ENCODE assay signal across 7 cellular contexts in the genomic region with DNA sequence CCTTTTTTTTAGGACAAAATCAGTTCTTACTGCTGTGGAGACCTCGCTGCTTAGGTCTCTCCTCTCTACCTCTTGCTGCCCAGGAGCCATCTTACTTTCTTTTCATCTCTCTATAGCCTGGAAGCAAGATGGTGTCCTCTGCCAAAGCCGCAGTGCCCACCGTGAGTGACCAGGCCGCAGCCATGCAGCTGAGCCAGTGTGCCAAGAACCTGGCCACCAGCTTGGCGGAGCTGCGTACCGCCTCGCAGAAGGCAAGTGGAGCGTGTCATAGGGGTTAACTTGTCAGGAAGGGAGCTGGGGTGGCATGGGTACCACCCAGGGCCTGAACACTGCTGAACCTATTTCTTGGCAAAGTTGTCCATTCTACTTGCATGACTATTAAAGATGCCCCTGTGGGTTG.
"Had no signal": no experiment of that assay in that cellular context is flagged by ENCODE, and none has a peak within 500 bp of the region (broad histone marks: within the 10 kb centered on the region; RNA-seq: fewer than 3 reads in every experiment).

No MANE protein-coding gene starts in this region.

- H3K36me3 Mint-ChIP-seq: IgD-negative memory B cell had no signal

- H3K4me3 Mint-ChIP-seq: IgD-negative memory B cell had no signal

- H3K9me3 Mint-ChIP-seq: IgD-negative memory B cell had no signal

- ATAC-seq: HepG2 had no signal

- DNase-seq: GM23248, GOT3, H7, HCEC 1CT, KBM-7 had no signal

- H3K27ac ChIP-seq: GM23248 had no signal

- H2AFZ ChIP-seq: GM23248 had no signal

- H3K9ac ChIP-seq: GM23248 had no signal

- H3K4me3 ChIP-seq: GM23248 had no signal

- H3K4me1 Mint-ChIP-seq: IgD-negative memory B cell had no signal

- H3K27me3 Mint-ChIP-seq: IgD-negative memory B cell had no signal

- H3K27ac Mint-ChIP-seq: IgD-negative memory B cell had no signal
